In the genomic region with DNA sequence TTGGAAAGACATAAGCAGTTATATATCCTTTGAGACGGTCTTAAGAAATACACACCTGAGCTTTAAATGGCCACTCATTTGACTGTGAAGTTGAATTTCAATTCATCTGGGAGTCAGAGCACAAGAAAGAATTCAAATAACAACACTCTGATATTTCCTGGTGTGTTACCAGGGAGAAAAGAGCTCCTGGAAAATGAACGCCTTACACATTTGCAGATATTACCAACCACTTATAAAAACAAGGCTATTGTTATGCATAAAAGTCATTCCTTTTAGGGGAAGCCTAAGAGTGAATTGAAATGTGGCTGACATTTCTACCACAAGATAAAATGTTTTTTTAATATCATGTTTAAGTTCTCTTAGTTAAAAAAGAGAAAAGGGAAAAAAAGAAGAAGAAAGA, we compare ENCODE assay signal across 18 cellular contexts.
"Had no signal": no experiment of that assay in that cellular context is flagged by ENCODE, and none has a peak within 500 bp of the region (broad histone marks: within the 10 kb centered on the region; RNA-seq: fewer than 3 reads in every experiment).

No MANE protein-coding gene starts in this region.

- ATAC-seq: activated CD8-positive, alpha-beta T cell treated with anti-CD3 and anti-CD28 coated beads for 36 hours; foreskin keratinocyte; left colon had no signal

- H3K27ac ChIP-seq: colonic mucosa, foreskin keratinocyte had no signal

- H3K4me1 ChIP-seq: colonic mucosa, foreskin keratinocyte had no signal

- H3K36me3 ChIP-seq: colonic mucosa, spleen had no signal

- H3K9me3 ChIP-seq: colonic mucosa had no signal

- H3K4me3 ChIP-seq: colonic mucosa, lung, spleen had no signal

- FAIRE-seq: islet of Langerhans had no signal

- DNase-seq: activated CD4-positive, alpha-beta T cell treated with anti-CD3 and anti-CD28 coated beads for 48 hours; activated CD4-positive, CD25-positive, alpha-beta regulatory T cell; activated CD8-positive, alpha-beta T cell treated with anti-CD3 and anti-CD28 coated beads for 36 hours; activated naive CD4-positive, alpha-beta T cell treated with anti-CD3 and anti-CD28 coated beads for 36 hours; activated T-cell treated with anti-CD3 and anti-CD28 coated beads, Interleukin-2, amount 50 U/mL, for 1 hour; central memory CD4-positive, alpha-beta T cell; colonic mucosa; endodermal cell; foreskin keratinocyte; hippocampal formation; left colon; retina; spleen; stimulated activated CD4-positive, alpha-beta T cell treated with anti-CD3 and anti-CD28 coated beads, Interleukin-4, amount 100 ng/mL, for 4 hours; stimulated activated naive CD4-positive, alpha-beta T cell; T-helper 9 cell had no signal

- H3K27me3 ChIP-seq: colonic mucosa, foreskin keratinocyte, spleen had no signal
